In the genomic region with DNA sequence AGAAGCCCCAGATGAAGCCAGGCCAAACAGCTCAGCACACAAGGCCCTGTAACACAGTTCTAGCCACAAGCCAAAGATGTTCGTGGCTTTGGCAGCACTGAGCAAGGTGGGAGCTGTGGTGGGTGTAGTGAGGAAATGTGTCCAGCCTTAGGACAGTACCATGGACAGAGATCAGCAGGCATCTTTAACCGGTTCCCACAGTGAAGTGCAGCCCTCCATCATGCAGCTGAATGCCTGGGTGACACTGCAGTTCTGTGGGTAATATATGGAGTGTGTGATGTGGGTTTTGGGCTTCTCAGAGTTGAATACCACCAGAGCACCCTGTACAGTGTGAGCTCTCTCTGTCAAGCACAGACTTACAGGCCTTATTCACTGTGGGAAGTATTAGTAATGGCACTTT, we compare ENCODE assay signal across 23 cellular contexts. TPM values are rescaled to one million over a fixed set of nuclear protein-coding genes. Genes with fewer than 3 reads are reported as not detected.
DNase-seq lines count a peak whose midpoint lies in the region; ATAC-seq and TF ChIP-seq lines count a peak whose summit lies in the region.
"Had no signal": no experiment of that assay in that cellular context is flagged by ENCODE, and none has a peak within 500 bp of the region (broad histone marks: within the 10 kb centered on the region; RNA-seq: fewer than 3 reads in every experiment).

No MANE protein-coding gene starts in this region.

- no peaks in the 10 kb centered on the region for H3K4me1 ChIP-seq in A673 (ENCODE audit: insufficient read depth, low read length, poor library complexity, severe bottlenecking)
- no peaks in the 10 kb centered on the region for H3K4me1 ChIP-seq in HEK293 (ENCODE audit: control insufficient read depth, insufficient read depth, low read length)
- H3K4me1 ChIP-seq: ascending aorta had no signal

- ATAC-seq in activated CD8-positive, alpha-beta T cell treated with anti-CD3 and anti-CD28 coated beads, Interleukin-2, amount 10 ng/mL, durations not matched to agents 7 days and 5 days = no peak
- ATAC-seq in HG02678 (IDR thresholded peaks at IDR 0.05; ENCODE audit: unreplicated experiment) (no peak), HG02973 (IDR thresholded peaks at IDR 0.05; ENCODE audit: unreplicated experiment) (no peak)
- ATAC-seq: Right ventricle myocardium inferior, T-cell had no signal

- no peaks in the 10 kb centered on the region for H3K9me3 Mint-ChIP-seq in activated CD8-positive, alpha-beta T cell treated with anti-CD3 and anti-CD28 coated beads, Interleukin-2, amount 10 ng/mL, durations not matched to agents 7 days and 5 days (ENCODE audit: insufficient read depth)
- H3K9me3 Mint-ChIP-seq: activated CD4-positive, alpha-beta T cell treated with anti-CD3 and anti-CD28 coated beads, Interleukin-2, amount 10 ng/mL, durations not matched to agents 7 days and 5 days; CD4-positive, alpha-beta T cell; T-cell had no signal

- H3K27ac Mint-ChIP-seq in activated CD8-positive, alpha-beta T cell treated with anti-CD3 and anti-CD28 coated beads, Interleukin-2, amount 10 ng/mL, durations not matched to agents 7 days and 5 days = no peak overlapping the region
- H3K27ac Mint-ChIP-seq: activated CD4-positive, alpha-beta T cell treated with anti-CD3 and anti-CD28 coated beads, Interleukin-2, amount 10 ng/mL, durations not matched to agents 7 days and 5 days; CD4-positive, alpha-beta T cell; T-cell had no signal

- BruUV-seq in A673 (replicated peaks; lab: Mats Ljungman, UMichigan) = no TSS peak

- H3K4me3 Mint-ChIP-seq in activated CD8-positive, alpha-beta T cell treated with anti-CD3 and anti-CD28 coated beads, Interleukin-2, amount 10 ng/mL, durations not matched to agents 7 days and 5 days = no peak overlapping the region
- H3K4me3 Mint-ChIP-seq: activated CD4-positive, alpha-beta T cell treated with anti-CD3 and anti-CD28 coated beads, Interleukin-2, amount 10 ng/mL, durations not matched to agents 7 days and 5 days; CD4-positive, alpha-beta T cell; T-cell had no signal

- intact Hi-C loops in A673 (cut with micrococcal nuclease; ENCODE audit: unreplicated experiment) = no loop called here

- H3K27me3 ChIP-seq in A673 (replicated peaks; ENCODE audit: insufficient read depth, low read depth, low read length, poor library complexity) = no peaks in the 10 kb centered on the region
- H3K27me3 ChIP-seq: ascending aorta had no signal

- TF ChIP-seq CTCF in A673 (conservative IDR thresholded peaks at IDR 0.05; ENCODE audit: low read depth, low read length) (no peak), HEK293 (tag by site-specific recombination; IDR thresholded peaks at IDR 0.05) (no peak)

- H3K4me1 Mint-ChIP-seq in activated CD8-positive, alpha-beta T cell treated with anti-CD3 and anti-CD28 coated beads, Interleukin-2, amount 10 ng/mL, durations not matched to agents 7 days and 5 days (ENCODE audit: low read depth) = no peaks in the 10 kb centered on the region
- H3K4me1 Mint-ChIP-seq: activated CD4-positive, alpha-beta T cell treated with anti-CD3 and anti-CD28 coated beads, Interleukin-2, amount 10 ng/mL, durations not matched to agents 7 days and 5 days had no signal

- H3K36me3 ChIP-seq in A673 (ENCODE audit: insufficient read depth, low read length, poor library complexity, severe bottlenecking) (no peaks in the 10 kb centered on the region), HEK293 (ENCODE audit: control insufficient read depth in 2 of 2, insufficient read depth in 1 of 2, low read length in 2 of 2) (no peaks in the 10 kb centered on the region)
- H3K36me3 ChIP-seq: ascending aorta had no signal

- peaks cover 7% of the 10 kb centered on the region for H3K27me3 Mint-ChIP-seq in activated CD8-positive, alpha-beta T cell treated with anti-CD3 and anti-CD28 coated beads, Interleukin-2, amount 10 ng/mL, durations not matched to agents 7 days and 5 days (ENCODE audit: low read depth)

- H3K27ac ChIP-seq in A673 (ENCODE audit: low read depth, low read length, poor library complexity, severe bottlenecking) = no peak overlapping the region
- H3K27ac ChIP-seq in HEK293 (ENCODE audit: extremely low read depth, low read depth, low read length) = no peak overlapping the region
- H3K27ac ChIP-seq: ascending aorta had no signal

- H3K36me3 Mint-ChIP-seq in activated CD8-positive, alpha-beta T cell treated with anti-CD3 and anti-CD28 coated beads, Interleukin-2, amount 10 ng/mL, durations not matched to agents 7 days and 5 days (ENCODE audit: low read depth) = no peaks in the 10 kb centered on the region
- H3K36me3 Mint-ChIP-seq: T-cell had no signal

- POLR2A ChIA-PET in A673 (lab: Charles Lee; ENCODE audit: low non-redundant PET) (no interaction called here), HEK293 (lab: Yijun Ruan, JAX) (no interaction called here)
- POLR2A ChIA-PET in activated CD8-positive, alpha-beta T cell treated with anti-CD3 and anti-CD28 coated beads, Interleukin-2, amount 10 ng/mL, durations not matched to agents 7 days and 5 days (lab: Charles Lee) = no interaction called here

- H3K9me3 ChIP-seq in A673 (ENCODE audit: low read depth, low read length, poor library complexity, severe bottlenecking) (no peaks in the 10 kb centered on the region), HEK293 (ENCODE audit: control insufficient read depth, insufficient read depth, low read depth, low read length) (no peaks in the 10 kb centered on the region)
- H3K9me3 ChIP-seq: ascending aorta had no signal

- CTCF ChIA-PET in A673 (lab: Charles Lee) (no interaction called here), HEK293 (lab: Yijun Ruan, JAX) (no interaction called here)
- CTCF ChIA-PET in activated CD8-positive, alpha-beta T cell treated with anti-CD3 and anti-CD28 coated beads, Interleukin-2, amount 10 ng/mL, durations not matched to agents 7 days and 5 days (lab: Charles Lee) = no interaction called here

- DNase-seq in A673 (ENCODE audit: low spot score) = peak; percentile 1
- DNase-seq in activated CD8-positive, alpha-beta T cell treated with anti-CD3 and anti-CD28 coated beads, Interleukin-2, amount 10 ng/mL, durations not matched to agents 7 days and 5 days = peak; percentile 22
- DNase-seq in kidney tubule cell (ENCODE audit: low spot score) = peak; percentile 6
- no peak for DNase-seq in inferior parietal cortex (ENCODE audit: extremely low spot score)
- DNase-seq in NCI-H2081 treated with DMSO at 0.1 percent for 48 hours (lab: John Stamatoyannopoulos, UW) = no peak
- DNase-seq: activated CD4-positive, alpha-beta T cell treated with anti-CD3 and anti-CD28 coated beads, Interleukin-2, amount 10 ng/mL, durations not matched to agents 7 days and 5 days; activated naive CD4-positive, alpha-beta T cell; activated T-cell treated with anti-CD3 and anti-CD28 coated beads for 4 hours; CD4-positive, alpha-beta T cell; DMS153; HCEC 1CT; midbrain; MV-4-11; NCI-H2029; NCI-H446; stimulated activated CD4-positive, alpha-beta T cell treated with anti-CD3 and anti-CD28 coated beads, Interleukin-4, amount 100 ng/mL, for 4 hours; T-cell had no signal

- H3K4me3 ChIP-seq in A673 (ENCODE audit: low read depth, low read length, poor library complexity, severe bottlenecking) = no peak overlapping the region
- H3K4me3 ChIP-seq in HEK293 (ENCODE audit: low read depth, low read length) = no peak overlapping the region
- H3K4me3 ChIP-seq: ascending aorta had no signal

TF ChIP-seq in HEK293, 187 proteins besides CTCF, POLR2A, EP300 and RAD21:
- TF ChIP-seq ZNF133 (tag by site-specific recombination; IDR thresholded peaks at IDR 0.05) (no peak), ZNF2 (tag by site-specific recombination; IDR thresholded peaks at IDR 0.05) (no peak)
- TF ChIP-seq, protein P1, sequence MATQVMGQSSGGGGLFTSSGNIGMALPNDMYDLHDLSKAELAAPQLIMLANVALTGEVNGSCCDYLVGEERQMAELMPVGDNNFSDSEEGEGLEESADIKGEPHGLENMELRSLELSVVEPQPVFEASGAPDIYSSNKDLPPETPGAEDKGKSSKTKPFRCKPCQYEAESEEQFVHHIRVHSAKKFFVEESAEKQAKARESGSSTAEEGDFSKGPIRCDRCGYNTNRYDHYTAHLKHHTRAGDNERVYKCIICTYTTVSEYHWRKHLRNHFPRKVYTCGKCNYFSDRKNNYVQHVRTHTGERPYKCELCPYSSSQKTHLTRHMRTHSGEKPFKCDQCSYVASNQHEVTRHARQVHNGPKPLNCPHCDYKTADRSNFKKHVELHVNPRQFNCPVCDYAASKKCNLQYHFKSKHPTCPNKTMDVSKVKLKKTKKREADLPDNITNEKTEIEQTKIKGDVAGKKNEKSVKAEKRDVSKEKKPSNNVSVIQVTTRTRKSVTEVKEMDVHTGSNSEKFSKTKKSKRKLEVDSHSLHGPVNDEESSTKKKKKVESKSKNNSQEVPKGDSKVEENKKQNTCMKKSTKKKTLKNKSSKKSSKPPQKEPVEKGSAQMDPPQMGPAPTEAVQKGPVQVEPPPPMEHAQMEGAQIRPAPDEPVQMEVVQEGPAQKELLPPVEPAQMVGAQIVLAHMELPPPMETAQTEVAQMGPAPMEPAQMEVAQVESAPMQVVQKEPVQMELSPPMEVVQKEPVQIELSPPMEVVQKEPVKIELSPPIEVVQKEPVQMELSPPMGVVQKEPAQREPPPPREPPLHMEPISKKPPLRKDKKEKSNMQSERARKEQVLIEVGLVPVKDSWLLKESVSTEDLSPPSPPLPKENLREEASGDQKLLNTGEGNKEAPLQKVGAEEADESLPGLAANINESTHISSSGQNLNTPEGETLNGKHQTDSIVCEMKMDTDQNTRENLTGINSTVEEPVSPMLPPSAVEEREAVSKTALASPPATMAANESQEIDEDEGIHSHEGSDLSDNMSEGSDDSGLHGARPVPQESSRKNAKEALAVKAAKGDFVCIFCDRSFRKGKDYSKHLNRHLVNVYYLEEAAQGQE (tag by site-specific recombination; IDR thresholded peaks at IDR 0.05) = peak; percentile 96
TF ChIP-seq in HEK293: peak in this region for 1.

RNA-seq across cellular contexts. Expression of a gene that starts 6.0 kb away (rescaled TPM):
- total RNA-seq in A673 (2021) = 0.28 and 0.31 TPM in 2 replicates
- under 1 TPM; 0.55 to 0.86 TPM for total RNA-seq in activated CD8-positive, alpha-beta T cell treated with anti-CD3 and anti-CD28 coated beads, Interleukin-2, amount 10 ng/mL, durations not matched to agents 7 days and 5 days
- total RNA-seq: pulmonary artery endothelial cell had no signal

Comparison
In these comparisons a context has a peak if more than half of its experiments do, and no peak if none do; other contexts are left out.
1. DNase-seq: peak in A673 (single experiment), activated CD8-positive, alpha-beta T cell treated with anti-CD3 and anti-CD28 coated beads, Interleukin-2, amount 10 ng/mL, durations not matched to agents 7 days and 5 days (single experiment) and kidney tubule cell (single experiment); none in inferior parietal cortex (single experiment) and NCI-H2081 treated with DMSO at 0.1 percent for 48 hours (single experiment).